11 cellular contexts compared by ENCODE assay signal in the genomic region with DNA sequence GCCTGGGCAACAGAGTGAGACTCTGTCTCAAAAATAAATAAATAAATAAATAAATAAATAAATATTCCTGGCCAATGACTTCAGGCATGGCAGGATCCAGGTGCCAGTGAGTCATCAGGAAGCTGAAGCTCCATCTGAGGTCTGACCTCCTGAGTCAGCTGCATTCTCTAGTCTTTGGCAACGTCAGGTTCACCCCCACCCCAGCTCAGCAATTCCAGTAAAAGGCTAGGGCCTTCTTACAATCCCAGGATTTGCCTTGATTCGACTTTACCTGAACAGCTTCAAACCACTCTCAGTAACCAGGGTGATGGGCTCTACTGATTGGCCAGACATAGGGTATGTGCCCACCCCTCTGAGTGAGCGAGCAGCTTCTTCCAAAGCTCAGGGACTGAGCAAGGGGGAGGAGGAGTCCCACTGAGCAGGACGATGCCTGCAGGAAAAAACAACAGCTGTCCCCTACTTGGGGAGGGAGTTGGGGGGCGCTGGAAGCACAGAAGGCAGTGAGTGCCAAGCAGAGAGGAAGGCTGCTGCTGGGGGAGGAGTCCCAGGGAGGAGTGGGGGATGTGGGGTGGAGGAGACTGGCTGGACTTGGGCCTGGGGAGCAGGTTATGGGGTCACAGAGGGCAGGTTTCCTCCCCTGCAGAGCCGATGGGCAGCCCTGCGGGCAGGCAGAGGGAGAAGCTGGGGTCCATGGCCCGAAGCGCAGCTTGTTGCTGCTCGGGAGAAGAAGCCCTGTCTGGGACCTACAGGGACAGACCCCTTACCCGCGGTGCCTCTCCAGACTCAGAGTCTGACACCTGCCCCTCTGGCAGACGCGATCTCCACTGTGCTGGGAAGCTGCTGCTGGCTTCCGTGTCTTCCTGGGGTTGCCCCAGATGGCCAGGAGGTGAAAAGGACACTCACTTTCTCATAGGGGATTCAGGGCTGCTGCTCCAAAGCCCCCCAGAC. TPM values are rescaled to one million over a fixed set of nuclear protein-coding genes. Genes with fewer than 3 reads are reported as not detected.
DNase-seq lines count a peak whose midpoint lies in the region; ATAC-seq and TF ChIP-seq lines count a peak whose summit lies in the region.
"Had no signal": no experiment of that assay in that cellular context is flagged by ENCODE, and none has a peak within 500 bp of the region (broad histone marks: within the 10 kb centered on the region; RNA-seq: fewer than 3 reads in every experiment).

No MANE protein-coding gene starts in this region.

- H4K5ac ChIP-seq in mesendoderm (ENCODE audit: low read length) = no peak overlapping the region

- no peak overlapping the region for H2BK5ac ChIP-seq in mesendoderm (ENCODE audit: low read length)

- peak overlapping the region; percentile 65 for H3K56ac ChIP-seq in mesendoderm (ENCODE audit: low read length)

- peak overlapping the region; percentile 16 for H3K9ac ChIP-seq in mesendoderm (ENCODE audit: low read length)

- H3K23ac ChIP-seq in mesendoderm (ENCODE audit: low read length) = no peak overlapping the region

- no peak overlapping the region for H4K8ac ChIP-seq in mesendoderm (ENCODE audit: low read depth, low read length)

- no peak overlapping the region for H2BK15ac ChIP-seq in mesendoderm (replicated peaks; ENCODE audit: low read depth)

- H3K27ac ChIP-seq in mesendoderm (ENCODE audit: low read depth, low read length) = peak overlapping the region; percentile 24
- H3K27ac ChIP-seq: upper lobe of left lung had no signal

- no peak overlapping the region for H3K18ac ChIP-seq in mesendoderm (ENCODE audit: low read length)

- H3K4me3 ChIP-seq in choroid plexus epithelial cell (ENCODE audit: low read depth, low read length) (no peak overlapping the region), mesendoderm (ENCODE audit: low read length) (no peak overlapping the region)
- H3K4me3 ChIP-seq: upper lobe of left lung had no signal

- no peak overlapping the region for H3K4ac ChIP-seq in mesendoderm (ENCODE audit: low read depth, low read length)

- H3K79me2 ChIP-seq in mesendoderm (ENCODE audit: control insufficient read depth, insufficient read depth, low read length) = no peaks in the 10 kb centered on the region

- H2BK120ac ChIP-seq in mesendoderm (ENCODE audit: low read depth, low read length) = no peak overlapping the region

- DNase-seq in DMS53 treated with DMSO at 0.1 percent for 48 hours (lab: John Stamatoyannopoulos, UW; ENCODE audit: unreplicated experiment) (peak; percentile 57), NCI-H226 (peak; percentile 91), choroid plexus epithelial cell (ENCODE audit: low read depth) (peak; percentile 88), mesendoderm (peak; percentile 84), ureter (ENCODE audit: low spot score) (no peak), GOT3 (lab: John Stamatoyannopoulos, UW) (no peak)
- no peak for DNase-seq in stimulated activated CD4-positive, alpha-beta T cell treated with anti-CD3 and anti-CD28 coated beads, Interleukin-2, amount 100 ng/mL, for 48 hours
- DNase-seq: activated CD4-positive, alpha-beta T cell treated with anti-CD3 and anti-CD28 coated beads for 48 hours had no signal

- peaks cover 14% of the 10 kb centered on the region for H3K4me1 ChIP-seq in mesendoderm (ENCODE audit: control insufficient read depth, low read depth, low read length)

- H3K27me3 ChIP-seq in mesendoderm (ENCODE audit: insufficient read depth, low read length, poor library complexity) = no peaks in the 10 kb centered on the region

- no peak for TF ChIP-seq CTCF in choroid plexus epithelial cell (conservative IDR thresholded peaks at IDR 0.05; ENCODE audit: low read depth, low read length)

- no CpG with 5 or more reads among the region's 15 CpGs for WGBS in mesendoderm (ENCODE audit: extremely low coverage, insufficient coverage, low lambda C conversion rate)

- no peaks in the 10 kb centered on the region for H3K36me3 ChIP-seq in mesendoderm (ENCODE audit: control insufficient read depth, insufficient read depth, low read length)
- H3K36me3 ChIP-seq: upper lobe of left lung had no signal

- H3K4me2 ChIP-seq in mesendoderm (ENCODE audit: low read length) = peak overlapping the region; percentile 14

- H2AK5ac ChIP-seq in mesendoderm (ENCODE audit: low read length) = no peak overlapping the region

- no peak for ATAC-seq in HG02763 (IDR thresholded peaks at IDR 0.05; ENCODE audit: unreplicated experiment)

- H3K79me1 ChIP-seq in mesendoderm (ENCODE audit: low read length) = no peaks in the 10 kb centered on the region

RNA-seq across cellular contexts. Expression of a gene that starts 25.9 kb away (rescaled TPM):
- 0.21 TPM for polyA plus RNA-seq in mesendoderm (2013, experiment 1 of 2)
- polyA plus RNA-seq in mesendoderm (2013, experiment 2 of 2) = 0.17 TPM
- not detected for total RNA-seq in ureter
- total RNA-seq: aorta had no signal
- polyA plus RNA-seq: aorta had no signal

Comparison
In these comparisons a context has a peak if more than half of its experiments do, and no peak if none do; other contexts are left out.
1. DNase-seq: peak in DMS53 treated with DMSO at 0.1 percent for 48 hours (single experiment), NCI-H226 (single experiment), choroid plexus epithelial cell (single experiment) and mesendoderm (single experiment); none in ureter (single experiment), GOT3 (single experiment) and stimulated activated CD4-positive, alpha-beta T cell treated with anti-CD3 and anti-CD28 coated beads, Interleukin-2, amount 100 ng/mL, for 48 hours (0 of 2).